8 cellular contexts compared by ENCODE assay signal in the genomic region with DNA sequence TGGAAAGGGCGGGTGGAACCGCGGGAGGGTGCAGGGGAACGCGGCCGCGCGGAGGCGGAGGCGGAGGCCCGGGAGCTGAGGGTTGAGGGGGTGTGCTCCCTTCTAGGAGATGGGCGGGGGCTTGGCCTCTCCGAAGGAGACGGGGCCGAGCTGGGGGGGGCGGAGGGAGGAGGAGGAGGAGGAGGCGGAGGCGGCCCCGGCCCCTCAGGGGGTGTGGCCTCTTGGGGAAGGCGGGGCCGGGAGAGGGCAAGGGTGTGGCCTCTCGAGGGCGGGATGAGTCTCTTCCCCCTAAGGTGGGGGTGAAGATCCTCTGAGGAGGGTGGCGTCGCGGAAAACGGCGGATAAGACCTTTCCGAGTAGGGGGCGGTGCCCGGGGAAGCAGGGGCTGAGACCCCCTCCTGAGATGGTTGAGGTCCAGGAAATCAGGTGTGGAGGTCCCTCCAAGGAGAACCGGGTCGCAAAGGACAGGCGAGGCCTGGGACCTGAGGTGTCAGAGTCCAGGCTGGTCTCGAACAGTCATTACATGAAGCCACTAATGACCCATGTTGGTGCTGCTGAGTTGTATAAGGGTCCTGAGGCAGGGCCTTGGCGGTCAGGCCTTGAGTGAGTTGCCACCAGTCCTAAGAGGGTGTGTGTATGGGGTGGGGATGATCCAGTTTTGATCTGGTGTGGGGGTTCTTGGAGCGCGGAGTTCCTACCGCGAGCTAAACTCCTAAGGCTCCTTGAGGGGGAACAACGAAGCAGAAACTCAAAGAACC. TPM values are rescaled to one million over a fixed set of nuclear protein-coding genes. Genes with fewer than 3 reads are reported as not detected.
DNase-seq lines count a peak whose midpoint lies in the region; ATAC-seq and TF ChIP-seq lines count a peak whose summit lies in the region.

No MANE protein-coding gene starts in this region.

- H3K36me3 ChIP-seq in right lobe of liver = peaks cover 0 to 9% (median 0%) of the 10 kb centered on the region in 4 donors

- peaks cover 0 to 29% (median 11%) of the 10 kb centered on the region in 4 donors for H3K4me1 ChIP-seq in right lobe of liver

- intact Hi-C loops in right lobe of liver (cut with DNase I) = no loop called here

- H3K27me3 ChIP-seq in right lobe of liver = no peaks in the 10 kb centered on the region

- H3K4me3 ChIP-seq in right lobe of liver = peak overlapping the region; percentile 65 to 94 (median 77)

- ATAC-seq in GM18511 (IDR thresholded peaks at IDR 0.05; ENCODE audit: unreplicated experiment) (peak; percentile 43), HG03060 (IDR thresholded peaks at IDR 0.05; ENCODE audit: low read depth, unreplicated experiment) (peak; percentile 14), right lobe of liver (peak; percentile 65 to 78 (median 70))

- DNase-seq in 8988T = peak; percentile 91
- peak; percentile 26 to 87 for DNase-seq in NCI-H526 (lab: John Stamatoyannopoulos, UW)
- DNase-seq in activated CD4-positive, alpha-beta T cell treated with anti-CD3 and anti-CD28 coated beads, Interleukin-2, amount 50 U/mL, for 48 hours = peak; percentile 89 to 90
- peak; percentile 87 for DNase-seq in dermis blood vessel endothelial cell
- DNase-seq in right lobe of liver = peak; percentile 88 to 93 (median 91)
- peak; percentile 75 to 87 (median 80) for DNase-seq in stimulated activated CD4-positive, alpha-beta T cell treated with anti-CD3 and anti-CD28 coated beads, TNF-alpha, amount 100 ng/mL, for 1 hour (ENCODE audit: low read depth in 3 of 3, low spot score in 1 of 3)

- peak overlapping the region; percentile 83 to 91 (median 86) for H3K27ac ChIP-seq in right lobe of liver

- no peak for TF ChIP-seq POLR2A in right lobe of liver (IDR thresholded peaks at IDR 0.05)

- WGBS in right lobe of liver (ENCODE audit: insufficient coverage, low coverage, low lambda C conversion rate, missing lambda C conversion rate) = 55% methylated on average over 10 of the region's 41 CpGs

- TF ChIP-seq CTCF in right lobe of liver (IDR thresholded peaks at IDR 0.05) = no peak

- H3K9me3 ChIP-seq in right lobe of liver = no peaks in the 10 kb centered on the region

RNA-seq across cellular contexts. Expression of a gene that starts 0.8 kb away (rescaled TPM):
- 75.2 and 86.3 TPM in 2 replicates for total RNA-seq in dermis blood vessel endothelial cell
- 10 to 100 TPM; 35.7 to 72.9 (median 65.4) TPM for total RNA-seq in right lobe of liver

RNA-seq across cellular contexts. Expression of a gene that starts 10.4 kb away (rescaled TPM):
- total RNA-seq in dermis blood vessel endothelial cell = 45.1 and 47.5 TPM in 2 replicates
- 10 to 100 TPM in 2 of 6 experiments, 1 to 10 TPM in 4; 7.5 to 17.0 (median 8.1) TPM for total RNA-seq in right lobe of liver

RNA-seq across cellular contexts. Expression of a gene that starts 14.0 kb away (rescaled TPM):
- 66.4 and 74.0 TPM in 2 replicates for total RNA-seq in dermis blood vessel endothelial cell
- 100 to 1,000 TPM in 1 of 6 experiments, 10 to 100 TPM in 5; 39.2 to 100 (median 44.8) TPM for total RNA-seq in right lobe of liver

RNA-seq across cellular contexts. Expression of a gene that starts 17.9 kb away (rescaled TPM):
- 12.1 and 16.5 TPM in 2 replicates for total RNA-seq in dermis blood vessel endothelial cell
- total RNA-seq in right lobe of liver = 10 to 100 TPM in 5 of 6 experiments, 1 to 10 TPM in 1; 7.7 to 19.2 (median 11.1) TPM

RNA-seq across cellular contexts. Expression of a gene that starts 21.2 kb away (rescaled TPM):
- 145 and 226 TPM in 2 replicates for total RNA-seq in dermis blood vessel endothelial cell
- total RNA-seq in right lobe of liver = 10 to 100 TPM; 32.0 to 57.3 (median 39.0) TPM

Comparison
In these comparisons a context has a peak if more than half of its experiments do, and no peak if none do; other contexts are left out.
1. Peak in every context shown above with its lines: DNase-seq, ATAC-seq, H3K4me3 ChIP-seq and H3K27ac ChIP-seq.
2. ATAC-seq: peak in every context shown above with its lines; median percentile 70 in right lobe of liver; 43 in GM18511; 14 in HG03060.